ENCODE assay signal across 9 cellular contexts in genomic region chr6:142942805-142943227, GRCh38.
DNase-seq lines count a peak whose midpoint lies in the region; ATAC-seq and TF ChIP-seq lines count a peak whose summit lies in the region.
"Had no signal": no experiment of that assay in that cellular context is flagged by ENCODE, and none has a peak within 500 bp of the region (broad histone marks: within the 10 kb centered on the region; RNA-seq: fewer than 3 reads in every experiment).

No MANE protein-coding gene starts in this region.

- peak overlapping the region; percentile 99 for H3K4me3 Mint-ChIP-seq in activated naive CD4-positive, alpha-beta T cell treated with anti-CD3 and anti-CD28 coated beads, Interleukin-2, amount 10 ng/mL, durations not matched to agents 7 days and 5 days
- H3K4me3 Mint-ChIP-seq in central memory CD8-positive, alpha-beta T cell, result peak overlapping the region; percentile 96
- H3K4me3 Mint-ChIP-seq in nephron progenitor cell, result peak overlapping the region; percentile 98
- H3K4me3 Mint-ChIP-seq: dendritic cell treated with granulocyte-macrophage colony-stimulating factor and Interleukin-4, amounts not matched to agents 40 ng/mL and 50 ng/mL, for 4 days had no signal

- H3K27ac Mint-ChIP-seq in activated naive CD4-positive, alpha-beta T cell treated with anti-CD3 and anti-CD28 coated beads, Interleukin-2, amount 10 ng/mL, durations not matched to agents 7 days and 5 days, result peak overlapping the region; percentile 99
- H3K27ac Mint-ChIP-seq in central memory CD8-positive, alpha-beta T cell (ENCODE audit: low read depth), result peak overlapping the region; percentile 99
- H3K27ac Mint-ChIP-seq in nephron progenitor cell, result no peak overlapping the region
- H3K27ac Mint-ChIP-seq: dendritic cell treated with granulocyte-macrophage colony-stimulating factor and Interleukin-4, amounts not matched to agents 40 ng/mL and 50 ng/mL, for 4 days had no signal

- peaks cover 58% of the 10 kb centered on the region for H3K4me1 Mint-ChIP-seq in activated naive CD4-positive, alpha-beta T cell treated with anti-CD3 and anti-CD28 coated beads, Interleukin-2, amount 10 ng/mL, durations not matched to agents 7 days and 5 days
- peaks cover 65% of the 10 kb centered on the region for H3K4me1 Mint-ChIP-seq in central memory CD8-positive, alpha-beta T cell
- H3K4me1 Mint-ChIP-seq in nephron progenitor cell, result peaks cover 47% of the 10 kb centered on the region

- H3K9me3 Mint-ChIP-seq in activated naive CD4-positive, alpha-beta T cell treated with anti-CD3 and anti-CD28 coated beads, Interleukin-2, amount 10 ng/mL, durations not matched to agents 7 days and 5 days, result no peaks in the 10 kb centered on the region
- H3K9me3 Mint-ChIP-seq in central memory CD8-positive, alpha-beta T cell, result no peaks in the 10 kb centered on the region
- H3K9me3 Mint-ChIP-seq in nephron progenitor cell, result no peaks in the 10 kb centered on the region
- H3K9me3 Mint-ChIP-seq: dendritic cell treated with granulocyte-macrophage colony-stimulating factor and Interleukin-4, amounts not matched to agents 40 ng/mL and 50 ng/mL, for 4 days had no signal

- DNase-seq in activated naive CD4-positive, alpha-beta T cell treated with anti-CD3 and anti-CD28 coated beads, Interleukin-2, amount 10 ng/mL, durations not matched to agents 7 days and 5 days, result no peak
- no peak for DNase-seq in activated naive CD4-positive, alpha-beta T cell (lab: John Stamatoyannopoulos, UW)
- peak; percentile 17 for DNase-seq in NCI-H446 treated with DMSO at 0.1 percent for 48 hours (lab: John Stamatoyannopoulos, UW)
- no peak for DNase-seq in central memory CD8-positive, alpha-beta T cell (ENCODE audit: low spot score in 2 of 2)
- no peak for DNase-seq in nephron progenitor cell
- no peak for DNase-seq in stimulated activated CD4-positive, alpha-beta T cell treated with anti-CD3 and anti-CD28 coated beads, Interleukin-12 subunit alpha, Interleukin-12 subunit beta, amount 100 ng/mL, for 4 hours
- no peak for DNase-seq in NCI-H2029 (lab: John Stamatoyannopoulos, UW)
- DNase-seq in NCI-H2029 treated with DMSO at 0.1 percent for 48 hours (lab: John Stamatoyannopoulos, UW), result no peak

- CTCF ChIA-PET in activated naive CD4-positive, alpha-beta T cell treated with anti-CD3 and anti-CD28 coated beads, Interleukin-2, amount 10 ng/mL, durations not matched to agents 7 days and 5 days (lab: Charles Lee), result interaction anchor here (0.7 to 4.4 kb wide), 4 partner anchors 8 to 87 kb away, joined by 3 to 39 read pairs (median 8); no protein-coding TSS in a partner anchor

- no peak for ATAC-seq in central memory CD8-positive, alpha-beta T cell (replicated peaks; ENCODE audit: extremely low read depth, poor library complexity, severe bottlenecking)

- no peaks in the 10 kb centered on the region for H3K27me3 Mint-ChIP-seq in activated naive CD4-positive, alpha-beta T cell treated with anti-CD3 and anti-CD28 coated beads, Interleukin-2, amount 10 ng/mL, durations not matched to agents 7 days and 5 days
- H3K27me3 Mint-ChIP-seq in central memory CD8-positive, alpha-beta T cell, result no peaks in the 10 kb centered on the region
- peaks cover under 1% of the 10 kb centered on the region for H3K27me3 Mint-ChIP-seq in nephron progenitor cell (ENCODE audit: low read depth, poor library complexity)

- peak; percentile 45 for TF ChIP-seq CTCF in nephron progenitor cell (IDR thresholded peaks at IDR 0.05)

- H3K36me3 Mint-ChIP-seq in activated naive CD4-positive, alpha-beta T cell treated with anti-CD3 and anti-CD28 coated beads, Interleukin-2, amount 10 ng/mL, durations not matched to agents 7 days and 5 days, result peaks cover 16% of the 10 kb centered on the region
- H3K36me3 Mint-ChIP-seq in central memory CD8-positive, alpha-beta T cell (ENCODE audit: insufficient read depth), result peaks cover 53% of the 10 kb centered on the region
- H3K36me3 Mint-ChIP-seq in nephron progenitor cell (ENCODE audit: low read depth), result no peaks in the 10 kb centered on the region
